Comparison of ENCODE assay signal across 8 cellular contexts in genomic region chr14:65170768-65171251, GRCh38.
DNase-seq lines count a peak whose midpoint lies in the region; ATAC-seq, FAIRE-seq and TF ChIP-seq lines count a peak whose summit lies in the region.

No MANE protein-coding gene starts in this region.

- no peak overlapping the region for H3K4me3 ChIP-seq in endodermal cell (ENCODE audit: low read length)
- H3K4me3 ChIP-seq in naive thymus-derived CD4-positive, alpha-beta T cell (ENCODE audit: low read length), result peak overlapping the region; percentile 47
- no peak overlapping the region for H3K4me3 ChIP-seq in MG63

- intact Hi-C loops in naive thymus-derived CD4-positive, alpha-beta T cell (cut with micrococcal nuclease), result loop anchor here in 1 of 2 donors (2.0 kb wide), 2 partner anchors 40 to 116 kb away; no protein-coding TSS in a partner anchor

- H3K4me1 Mint-ChIP-seq in activated CD8-positive, alpha-beta T cell treated with anti-CD3 and anti-CD28 coated beads, Interleukin-2, amount 10 ng/mL, durations not matched to agents 7 days and 5 days (ENCODE audit: low read depth), result peaks cover 32% of the 10 kb centered on the region
- H3K4me1 Mint-ChIP-seq in endodermal cell, result peaks cover 15% of the 10 kb centered on the region
- peaks cover 4 to 43% (median 10%) of the 10 kb centered on the region in 7 donors for H3K4me1 Mint-ChIP-seq in naive thymus-derived CD4-positive, alpha-beta T cell

- H3K27ac ChIP-seq in endodermal cell (ENCODE audit: low read depth, low read length), result no peak overlapping the region
- no peak overlapping the region for H3K27ac ChIP-seq in naive thymus-derived CD4-positive, alpha-beta T cell (ENCODE audit: low read depth, low read length)

- peaks cover 7% of the 10 kb centered on the region for H3K27me3 Mint-ChIP-seq in activated CD8-positive, alpha-beta T cell treated with anti-CD3 and anti-CD28 coated beads, Interleukin-2, amount 10 ng/mL, durations not matched to agents 7 days and 5 days (ENCODE audit: low read depth)
- peaks cover 10% of the 10 kb centered on the region for H3K27me3 Mint-ChIP-seq in endodermal cell (ENCODE audit: insufficient read depth)
- H3K27me3 Mint-ChIP-seq in naive thymus-derived CD4-positive, alpha-beta T cell, result peaks cover 3 to 18% (median 12%) of the 10 kb centered on the region in 5 donors

- FAIRE-seq in GM12892 (lab: Jason Lieb, UNC), result peak; percentile 84

- CTCF ChIA-PET in activated CD8-positive, alpha-beta T cell treated with anti-CD3 and anti-CD28 coated beads, Interleukin-2, amount 10 ng/mL, durations not matched to agents 7 days and 5 days (lab: Charles Lee), result interaction anchor here (0.9 to 3.5 kb wide), 7 partner anchors 10 to 790 kb away, joined by 3 to 17 read pairs (median 4); partner anchors contain the start of gene FUT8
- CTCF ChIA-PET in naive thymus-derived CD4-positive, alpha-beta T cell (lab: Charles Lee), result interaction anchor here (0.5 to 0.6 kb wide), 3 partner anchors 37 to 401 kb away, joined by 3 read pairs; no protein-coding TSS in a partner anchor

- no peaks in the 10 kb centered on the region for H3K36me3 Mint-ChIP-seq in activated CD8-positive, alpha-beta T cell treated with anti-CD3 and anti-CD28 coated beads, Interleukin-2, amount 10 ng/mL, durations not matched to agents 7 days and 5 days (ENCODE audit: low read depth)
- no peaks in the 10 kb centered on the region for H3K36me3 Mint-ChIP-seq in endodermal cell (ENCODE audit: low read depth)
- H3K36me3 Mint-ChIP-seq in naive thymus-derived CD4-positive, alpha-beta T cell, result peaks cover 0 to 4% (median 0%) of the 10 kb centered on the region in 5 donors

- TF ChIP-seq CTCF in endodermal cell (conservative IDR thresholded peaks at IDR 0.05), result peak; percentile 75

- no peak overlapping the region for H3K9ac ChIP-seq in endodermal cell (ENCODE audit: extremely low read depth, low read length, poor library complexity, severe bottlenecking)

- 36 to 39% methylated on average over 4 to 13 of the region's 15 CpGs for WGBS in endodermal cell (ENCODE audit: insufficient coverage in 1 of 2, insufficient read length in 1 of 2), 2 experiments

- H3K4me1 ChIP-seq in endodermal cell (ENCODE audit: control insufficient read depth, insufficient read depth, low read length), result peaks cover 6% of the 10 kb centered on the region
- H3K4me1 ChIP-seq in naive thymus-derived CD4-positive, alpha-beta T cell (ENCODE audit: control insufficient read depth in 2 of 2, insufficient read depth in 2 of 2, low read length in 2 of 2), result peaks cover 0 to 4% of the 10 kb centered on the region in 2 donors

- no peaks in the 10 kb centered on the region for H3K9me3 ChIP-seq in endodermal cell (ENCODE audit: control insufficient read depth, low read length)
- no peaks in the 10 kb centered on the region for H3K9me3 ChIP-seq in naive thymus-derived CD4-positive, alpha-beta T cell (ENCODE audit: control insufficient read depth in 2 of 3, low read length in 3 of 3)
- H3K9me3 ChIP-seq in MG63, result no peaks in the 10 kb centered on the region

- H3K9me3 Mint-ChIP-seq in activated CD8-positive, alpha-beta T cell treated with anti-CD3 and anti-CD28 coated beads, Interleukin-2, amount 10 ng/mL, durations not matched to agents 7 days and 5 days (ENCODE audit: insufficient read depth), result no peaks in the 10 kb centered on the region
- no peaks in the 10 kb centered on the region for H3K9me3 Mint-ChIP-seq in endodermal cell
- H3K9me3 Mint-ChIP-seq in naive thymus-derived CD4-positive, alpha-beta T cell, result no peaks in the 10 kb centered on the region

- H3K27me3 ChIP-seq in endodermal cell (ENCODE audit: control insufficient read depth, insufficient read depth, low read length, poor library complexity, severe bottlenecking) (no peaks in the 10 kb centered on the region), MG63 (no peaks in the 10 kb centered on the region)
- H3K27me3 ChIP-seq in naive thymus-derived CD4-positive, alpha-beta T cell (ENCODE audit: control insufficient read depth in 2 of 2, insufficient read depth in 2 of 2, low read length in 2 of 2), result peaks cover 0 to 5% of the 10 kb centered on the region in 2 donors

- H3K36me3 ChIP-seq in endodermal cell (ENCODE audit: control insufficient read depth, insufficient read depth, low read length), result no peaks in the 10 kb centered on the region
- no peaks in the 10 kb centered on the region for H3K36me3 ChIP-seq in naive thymus-derived CD4-positive, alpha-beta T cell (ENCODE audit: control insufficient read depth in 2 of 3, insufficient read depth in 3 of 3, low read length in 3 of 3)
- H3K36me3 ChIP-seq in MG63, result no peaks in the 10 kb centered on the region

- DNase-seq in GM12892 (ENCODE audit: insufficient read length), result no peak
- DNase-seq in MV-4-11 (lab: John Stamatoyannopoulos, UW), result peak; percentile 68
- peak; percentile 62 for DNase-seq in activated CD8-positive, alpha-beta T cell treated with anti-CD3 and anti-CD28 coated beads, Interleukin-2, amount 10 ng/mL, durations not matched to agents 7 days and 5 days
- peak; percentile 91 for DNase-seq in endodermal cell
- DNase-seq in naive thymus-derived CD4-positive, alpha-beta T cell, result peak in 8 of 9 donors; percentile 17 to 58 (median 31)
- DNase-seq in stromal cell of bone marrow (ENCODE audit: low read depth), result peak; percentile 81
- DNase-seq in NCI-H510A treated with DMSO at 0.1 percent for 48 hours (lab: John Stamatoyannopoulos, UW), result no peak
- DNase-seq in MG63, result no peak

- peak overlapping the region; percentile 50 for H3K27ac Mint-ChIP-seq in activated CD8-positive, alpha-beta T cell treated with anti-CD3 and anti-CD28 coated beads, Interleukin-2, amount 10 ng/mL, durations not matched to agents 7 days and 5 days
- H3K27ac Mint-ChIP-seq in endodermal cell, result no peak overlapping the region
- peak overlapping the region in 1 of 9 donors; percentile 85 for H3K27ac Mint-ChIP-seq in naive thymus-derived CD4-positive, alpha-beta T cell

- peak; percentile 44; the same call in 1 of the 2 replicates for TF ChIP-seq POLR2A in GM12892 (IDR thresholded peaks at IDR 0.05; ENCODE audit: low read depth, low read length)

- peak overlapping the region; percentile 63 for H3K4me3 Mint-ChIP-seq in activated CD8-positive, alpha-beta T cell treated with anti-CD3 and anti-CD28 coated beads, Interleukin-2, amount 10 ng/mL, durations not matched to agents 7 days and 5 days
- H3K4me3 Mint-ChIP-seq in endodermal cell, result no peak overlapping the region
- H3K4me3 Mint-ChIP-seq in naive thymus-derived CD4-positive, alpha-beta T cell, result peak overlapping the region; percentile 57 to 82 (median 79)

- POLR2A ChIA-PET in activated CD8-positive, alpha-beta T cell treated with anti-CD3 and anti-CD28 coated beads, Interleukin-2, amount 10 ng/mL, durations not matched to agents 7 days and 5 days (lab: Charles Lee), result interaction anchor here (0.6 to 0.8 kb wide), 3 partner anchors 34 to 241 kb away, joined by 3 to 5 read pairs (median 3); no protein-coding TSS in a partner anchor
- POLR2A ChIA-PET in naive thymus-derived CD4-positive, alpha-beta T cell (lab: Charles Lee), result interaction anchor here (0.5 to 1.9 kb wide), 2 partner anchors 9 to 241 kb away, joined by 3 to 4 read pairs; partner anchors contain the start of gene FUT8

- peak; percentile 84 for ATAC-seq in activated CD8-positive, alpha-beta T cell treated with anti-CD3 and anti-CD28 coated beads, Interleukin-2, amount 10 ng/mL, durations not matched to agents 7 days and 5 days
- ATAC-seq in naive thymus-derived CD4-positive, alpha-beta T cell, result peak; percentile 80

Comparison
In these comparisons a context has a peak if more than half of its experiments do, and no peak if none do; other contexts are left out.
1. DNase-seq: peak in MV-4-11 (single experiment), activated CD8-positive, alpha-beta T cell treated with anti-CD3 and anti-CD28 coated beads, Interleukin-2, amount 10 ng/mL, durations not matched to agents 7 days and 5 days (single experiment), endodermal cell (single experiment), naive thymus-derived CD4-positive, alpha-beta T cell (8 of 9) and stromal cell of bone marrow (single experiment); none in GM12892 (single experiment), NCI-H510A treated with DMSO at 0.1 percent for 48 hours (single experiment) and MG63 (single experiment).